Comparison of ENCODE assay signal across 10 cellular contexts in genomic region chr2:37590119-37590571, GRCh38.
DNase-seq lines count a peak whose midpoint lies in the region; ATAC-seq and TF ChIP-seq lines count a peak whose summit lies in the region.
"Had no signal": no experiment of that assay in that cellular context is flagged by ENCODE, and none has a peak within 500 bp of the region (broad histone marks: within the 10 kb centered on the region; RNA-seq: fewer than 3 reads in every experiment).

No MANE protein-coding gene starts in this region.

- no peaks in the 10 kb centered on the region for H4K20me1 ChIP-seq in HCT116 (ENCODE audit: insufficient read depth)
- no peaks in the 10 kb centered on the region for H4K20me1 ChIP-seq in hepatocyte (ENCODE audit: insufficient read depth, poor library complexity, severe bottlenecking)

- CTCF ChIA-PET in HCT116 (lab: Charles Lee): interaction anchor here (1.1 to 1.4 kb wide), 2 partner anchors 27 to 175 kb away, joined by 3 read pairs; no protein-coding TSS in a partner anchor

- H3K9me3 ChIP-seq in HCT116 (ENCODE audit: control insufficient read depth in 1 of 2, insufficient read depth in 1 of 2, low read depth in 1 of 2, low read length in 2 of 2): peaks cover 4 to 6% of the 10 kb centered on the region in 2 experiments; a peak in 2 of 4 replicates
- no peaks in the 10 kb centered on the region for H3K9me3 ChIP-seq in hepatocyte (ENCODE audit: low read depth)
- no peaks in the 10 kb centered on the region for H3K9me3 ChIP-seq in upper lobe of left lung

- no peak for TF ChIP-seq RAD21 in HCT116 (IDR thresholded peaks at IDR 0.05; ENCODE audit: low read depth)

- ATAC-seq in HCT116: peak; percentile 32
- peak; percentile 75 to 84 for ATAC-seq in upper lobe of left lung (ENCODE audit: low FRiP score in 2 of 2)

- H3K4me1 ChIP-seq in HCT116 (ENCODE audit: control insufficient read depth in 1 of 2, insufficient read depth in 2 of 2, low read length in 2 of 2) (peaks cover 52 to 67% of the 10 kb centered on the region in 2 experiments), hepatocyte (ENCODE audit: insufficient read depth) (peaks cover 41% of the 10 kb centered on the region), upper lobe of left lung (peaks cover 25 to 36% (median 33%) of the 10 kb centered on the region in 4 donors)

- H2AFZ ChIP-seq in HCT116 (ENCODE audit: low read depth, low read length, poor library complexity, severe bottlenecking) (peak overlapping the region; percentile 53), hepatocyte (no peak overlapping the region)

- no peaks in the 10 kb centered on the region for H3K79me2 ChIP-seq in HCT116 (ENCODE audit: insufficient read depth, low read length)
- no peaks in the 10 kb centered on the region for H3K79me2 ChIP-seq in hepatocyte

- TF ChIP-seq POLR2A in HCT116 (IDR thresholded peaks at IDR 0.05; ENCODE audit: borderline replicate concordance, extremely low read depth, insufficient read depth, insufficient read length): no peak
- TF ChIP-seq POLR2A in upper lobe of left lung (IDR thresholded peaks at IDR 0.05): no peak

- POLR2A ChIA-PET in HCT116 (lab: Charles Lee): interaction anchor here (1.3 to 1.6 kb wide), 2 partner anchors 29 to 50 kb away, joined by 3 read pairs; no protein-coding TSS in a partner anchor

- RAD21 ChIA-PET in HCT116 (lab: Charles Lee; ENCODE audit: low non-redundant PET in 1 of 2, low total read pairs in 2 of 2, uncharacterized antibody in 2 of 2, unreplicated experiment in 2 of 2): no interaction called here

- H3K27me3 ChIP-seq in HCT116 (ENCODE audit: insufficient read depth, low read length) (no peaks in the 10 kb centered on the region), hepatocyte (no peaks in the 10 kb centered on the region), upper lobe of left lung (no peaks in the 10 kb centered on the region)

- H3K9ac ChIP-seq in HCT116 (ENCODE audit: low read length): peak overlapping the region; percentile 53

- intact Hi-C loops in HCT116 (cut with micrococcal nuclease): loop anchor here (1.0 kb wide), 1 partner anchor 82 kb away; no protein-coding TSS in a partner anchor

- peak overlapping the region; percentile 79 for H3K4me2 ChIP-seq in HCT116 (ENCODE audit: low read length)
- H3K4me2 ChIP-seq in hepatocyte: peak overlapping the region; percentile 4

- WGBS in hepatocyte (ENCODE audit: low lambda C conversion rate, missing lambda C conversion rate): 41% methylated on average over 3 of the region's 3 CpGs
- 69 to 71% methylated on average over 3 of the region's 3 CpGs for WGBS in upper lobe of left lung, 2 donors

- no TSS peak for BruUV-seq in HCT116 (replicated peaks; lab: Mats Ljungman, UMichigan)

- H3K27ac ChIP-seq in HCT116 (ENCODE audit: low read depth, low read length) (peak overlapping the region; percentile 84), VCaP (peak overlapping the region; percentile 51; the same call in 1 of the 2 replicates), hepatocyte (peak overlapping the region; percentile 77), upper lobe of left lung (peak overlapping the region in 1 of 4 donors; percentile 25)

- no peaks in the 10 kb centered on the region for H3K36me3 ChIP-seq in HCT116 (ENCODE audit: control insufficient read depth in 1 of 2, insufficient read depth in 2 of 2, low read length in 2 of 2)
- H3K36me3 ChIP-seq in hepatocyte (replicated peaks; ENCODE audit: insufficient read depth, low read depth): no peaks in the 10 kb centered on the region
- H3K36me3 ChIP-seq in upper lobe of left lung: no peaks in the 10 kb centered on the region

- no peak for TF ChIP-seq CTCF in HCT116 (IDR thresholded peaks at IDR 0.05 in 2 of 3, conservative IDR thresholded peaks at IDR 0.05 in 1 of 3; ENCODE audit: borderline replicate concordance in 1 of 3, insufficient read depth in 1 of 3, low read depth in 2 of 3, low read length in 2 of 3)
- TF ChIP-seq CTCF in VCaP (conservative IDR thresholded peaks at IDR 0.05): no peak
- TF ChIP-seq CTCF in hepatocyte (IDR thresholded peaks at IDR 0.05; ENCODE audit: poor library complexity): no peak
- TF ChIP-seq CTCF in upper lobe of left lung (IDR thresholded peaks at IDR 0.05): no peak

- TF ChIP-seq EP300 in upper lobe of left lung (IDR thresholded peaks at IDR 0.05): peak in 2 of 4 donors; percentile 47 to 82

- H3K4me3 ChIP-seq in HCT116 (replicated peaks in 1 of 2; ENCODE audit: low read depth in 1 of 2, low read length in 2 of 2) (peak overlapping the region in 1 of 2 experiments; percentile 44; a peak in 3 of 4 replicates), hepatocyte (no peak overlapping the region), upper lobe of left lung (no peak overlapping the region)

- DNase-seq in HCT116 (ENCODE audit: low read depth, low spot score): no peak
- peak; percentile 37 for DNase-seq in hepatocyte (ENCODE audit: low spot score)
- no peak for DNase-seq in upper lobe of left lung
- no peak for DNase-seq in NCI-H1417 (lab: John Stamatoyannopoulos, UW)
- DNase-seq in DMS114 treated with DMSO at 0.1 percent for 48 hours (lab: John Stamatoyannopoulos, UW; ENCODE audit: unreplicated experiment): no peak
- no peak for DNase-seq in effector CD8-positive, alpha-beta T cell (lab: John Stamatoyannopoulos, UW)
- DNase-seq: activated naive CD4-positive, alpha-beta T cell treated with Interleukin-2 at 50 U/mL for 16 hours; NCI-H2171 treated with DMSO at 0.1 percent for 48 hours; T-helper 9 cell had no signal

- no peaks in the 10 kb centered on the region for H3K9me2 ChIP-seq in HCT116 (ENCODE audit: insufficient read depth)
- no peaks in the 10 kb centered on the region for H3K9me2 ChIP-seq in hepatocyte (replicated peaks; ENCODE audit: insufficient read depth)

TF ChIP-seq in HCT116, 20 proteins besides CTCF, POLR2A, EP300 and RAD21:
- TF ChIP-seq EZH2phosphoT487 (IDR thresholded peaks at IDR 0.05; ENCODE audit: borderline replicate concordance) (no peak), ATF3 (IDR thresholded peaks at IDR 0.05) (no peak), ELF1 (IDR thresholded peaks at IDR 0.05; ENCODE audit: borderline replicate concordance, low read depth) (no peak), SIN3A (IDR thresholded peaks at IDR 0.05; ENCODE audit: low read depth) (no peak), SP1 (IDR thresholded peaks at IDR 0.05; ENCODE audit: low read depth) (peak; percentile 19; the same call in 1 of the 2 replicates), REST (IDR thresholded peaks at IDR 0.05; ENCODE audit: low read depth) (no peak), EGR1 (IDR thresholded peaks at IDR 0.05; ENCODE audit: low read depth) (no peak), ZFX (IDR thresholded peaks at IDR 0.05) (no peak), ZNF274 (IDR thresholded peaks at IDR 0.05; ENCODE audit: low read depth, low read length) (no peak), CBX3 (IDR thresholded peaks at IDR 0.05; ENCODE audit: low read depth) (peak; percentile 32; the same call in 1 of the 2 replicates), MAX (IDR thresholded peaks at IDR 0.05) (no peak)
